8 cellular contexts compared by ENCODE assay signal in the genomic region with DNA sequence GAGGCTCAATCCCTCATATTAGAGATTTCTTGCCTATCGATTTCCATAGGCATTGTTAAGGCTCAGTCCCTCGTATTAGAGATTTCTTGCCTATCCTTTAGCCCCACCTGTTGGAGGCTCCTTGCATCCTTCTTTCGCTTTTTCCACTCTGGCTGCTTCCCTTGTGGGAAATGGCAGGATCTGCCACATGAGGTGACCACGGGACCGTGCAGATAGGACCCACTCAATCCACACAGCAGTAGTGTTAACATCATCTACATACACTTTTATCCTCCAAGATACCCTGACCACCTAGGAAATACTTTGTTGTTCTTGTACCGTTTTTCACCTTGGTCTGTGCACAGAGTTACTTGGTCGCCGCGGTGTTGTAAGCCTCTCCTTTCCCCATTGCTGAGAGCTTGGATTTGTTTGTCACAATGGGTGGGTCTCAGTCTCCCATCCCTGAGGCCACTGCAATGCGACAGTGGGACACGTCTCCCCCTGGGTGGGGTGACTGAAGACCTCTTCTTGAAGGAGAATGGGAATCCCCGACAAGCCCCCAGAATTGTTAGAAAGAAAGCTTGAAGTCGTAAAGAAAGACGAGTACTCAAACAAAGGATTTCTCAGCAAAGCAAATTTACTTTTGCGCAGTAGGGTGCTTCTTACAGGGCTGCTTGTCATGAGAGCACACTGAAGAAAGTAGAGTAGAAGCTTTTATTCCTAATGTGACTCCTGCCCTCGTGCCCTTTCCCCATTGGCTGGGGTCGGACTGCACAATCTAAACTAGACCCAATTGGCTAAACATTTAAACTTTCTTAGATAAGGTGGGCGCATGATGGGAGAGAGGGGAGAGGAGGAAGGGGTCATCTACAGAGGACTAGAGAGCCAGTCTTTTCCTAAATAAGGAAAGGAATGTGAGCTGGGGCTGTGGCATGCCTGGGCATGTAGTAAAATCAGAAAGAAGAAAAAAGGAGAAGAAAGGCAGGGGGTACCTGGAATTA. TPM values are rescaled to one million over a fixed set of nuclear protein-coding genes. Genes with fewer than 3 reads are reported as not detected.
DNase-seq lines count a peak whose midpoint lies in the region; ATAC-seq, FAIRE-seq and TF ChIP-seq lines count a peak whose summit lies in the region.

No MANE protein-coding gene starts in this region.

- no peaks in the 10 kb centered on the region for H4K20me1 ChIP-seq in HepG2 (ENCODE audit: insufficient read depth, low read length)

- DNase-seq in Daoy (ENCODE audit: low read depth) (peak; percentile 62), bronchial epithelial cell (ENCODE audit: low read depth) (peak; percentile 42), HepG2 (ENCODE audit: low spot score) (peak; percentile 32), GM10266 (ENCODE audit: extremely low spot score) (no peak), NCI-H146 (lab: John Stamatoyannopoulos, UW) (no peak)
- no peak for DNase-seq in central memory CD4-positive, alpha-beta T cell

- H3K79me2 ChIP-seq in HepG2 (ENCODE audit: insufficient read depth, low read length) = no peaks in the 10 kb centered on the region

- TF ChIP-seq CTCF in LNCAP (IDR thresholded peaks at IDR 0.05) (peak; percentile 25; the same call in 1 of the 2 replicates), bronchial epithelial cell (IDR thresholded peaks at IDR 0.05; ENCODE audit: insufficient read depth, low read length, severe bottlenecking) (peak; percentile 33), HepG2 (CRISPR knock-in tag; IDR thresholded peaks at IDR 0.05) (peak; percentile 66), GM10266 (IDR thresholded peaks at IDR 0.05; ENCODE audit: control insufficient read depth, insufficient read depth, low read depth, missing control alignments) (no peak)

- 94% methylated on average over 18 of the region's 18 CpGs for WGBS in HepG2 (ENCODE audit: low lambda C conversion rate)

- 0 out of 2 replicates have a peak, but pooled peaks have one; percentile 28 for TF ChIP-seq RAD21 in HepG2 (CRISPR knock-in tag; IDR thresholded peaks at IDR 0.05)

- peak; percentile 86 for ATAC-seq in HepG2
- no peak for ATAC-seq in GM19023 (IDR thresholded peaks at IDR 0.05; ENCODE audit: unreplicated experiment)

- H3K36me3 ChIP-seq in bronchial epithelial cell (ENCODE audit: control insufficient read depth, insufficient read depth, low read length) (no peaks in the 10 kb centered on the region), HepG2 (replicated peaks in 1 of 2; ENCODE audit: control insufficient read depth in 1 of 2, insufficient read depth in 2 of 2, low read length in 2 of 2) (0 out of 5 replicates have a peak, but pooled peaks cover 0 to 2% of the 10 kb centered on the region in 2 experiments)

- no peak overlapping the region for H3K9ac ChIP-seq in HepG2 (ENCODE audit: insufficient read depth, low read depth, low read length)

- POLR2A ChIA-PET in HepG2 (lab: Yijun Ruan, JAX) = no interaction called here

- no peak overlapping the region for H2AFZ ChIP-seq in HepG2 (ENCODE audit: low read length)

- H3K4me3 ChIP-seq in bronchial epithelial cell (ENCODE audit: low read depth, low read length) (no peak overlapping the region), HepG2 (replicated peaks in 1 of 3; ENCODE audit: insufficient read depth in 1 of 3, low read depth in 2 of 3, low read length in 3 of 3) (no peak overlapping the region)

- no peak overlapping the region for H3K27ac ChIP-seq in HepG2 (ENCODE audit: extremely low read length, insufficient read depth, low read length)

- H3K9me3 ChIP-seq in HepG2 (ENCODE audit: low read length) = no peaks in the 10 kb centered on the region

- in situ Hi-C loops in HepG2 (cut with HindIII; ENCODE audit: extremely low pct_ligation_motif_present, low pct_unique_long_range_greater_than_20kb) = loop anchor here (5.0 kb wide), 1 partner anchor 234 kb away; no protein-coding TSS in a partner anchor

- intact Hi-C loops in HepG2 (cut with micrococcal nuclease; ENCODE audit: unreplicated experiment) = loop anchor here (1.0 to 2.0 kb wide), 2 partner anchors 83 to 232 kb away; a partner anchor contains a TSS

- H3K4me2 ChIP-seq in HepG2 (ENCODE audit: low read depth, low read length) = no peak overlapping the region

- peak; percentile 43 for FAIRE-seq in bronchial epithelial cell (lab: Jason Lieb, UNC)
- no peak for FAIRE-seq in HepG2 (lab: Jason Lieb, UNC)

- no TSS peak for BruUV-seq in HepG2 (replicated peaks; lab: Mats Ljungman, UMichigan)

- CTCF ChIA-PET in HepG2 (lab: Yijun Ruan, JAX; ENCODE audit: low intra/inter-chr PET ratio, low total read pairs) = interaction anchor here (1.1 kb wide), 1 partner anchor 232 kb away, joined by 3 read pairs; no protein-coding TSS in a partner anchor

- H3K4me1 ChIP-seq in HepG2 (ENCODE audit: insufficient read depth, low read length) = peaks cover 9% of the 10 kb centered on the region

- TF ChIP-seq EP300 in HepG2 (IDR thresholded peaks at IDR 0.05; ENCODE audit: low read depth in 2 of 2, low read length in 2 of 2) (no peak), HepG2 (CRISPR knock-in tag; IDR thresholded peaks at IDR 0.05; ENCODE audit: borderline replicate concordance) (no peak)

- TF ChIP-seq POLR2A in HepG2 (IDR thresholded peaks at IDR 0.05; ENCODE audit: insufficient read depth in 1 of 2, low read depth in 2 of 2, low read length in 2 of 2) = no peak

- H3K27me3 ChIP-seq in bronchial epithelial cell (ENCODE audit: control insufficient read depth, insufficient read depth, low read length) (no peaks in the 10 kb centered on the region), HepG2 (ENCODE audit: control insufficient read depth in 1 of 2, insufficient read depth in 2 of 2, low read length in 2 of 2) (no peaks in the 10 kb centered on the region)

RNA-seq across cellular contexts. Expression of a gene that starts 19.8 kb away (rescaled TPM):
- 25.6 TPM in 2 replicates for total RNA-seq in Daoy (2014; rRNA removed; shearing (Covaris generic))
- 6.8 and 16.0 TPM in 2 replicates for total RNA-seq in bronchial epithelial cell
- total RNA-seq in HepG2 (2016; rRNA removed; fragmentation: Illumina TruSeq; extraction: Trizol) = 12.3 and 18.5 TPM in 2 replicates
- 3.9 and 4.4 TPM in 2 replicates for total RNA-seq in HepG2 (2016; cell fraction: cytosol; rRNA removed; fragmentation: Illumina TruSeq; extraction: Trizol; ENCODE audit: low read depth)
- 12.4 and 17.3 TPM in 2 replicates for total RNA-seq in HepG2 (2016; cell fraction: insoluble cytoplasmic fraction; rRNA removed; fragmentation: Illumina TruSeq; extraction: Trizol)
- total RNA-seq in HepG2 (2016; cell fraction: membrane; rRNA removed; fragmentation: Illumina TruSeq; extraction: Trizol) = 3.6 and 3.8 TPM in 2 replicates
- 14.3 and 17.7 TPM in 2 replicates for total RNA-seq in HepG2 (2016; cell fraction: nucleus; rRNA removed; fragmentation: Illumina TruSeq; extraction: Trizol)
- polyA plus RNA-seq in HepG2 (2011; rRNA removed) = 2.8 and 4.2 TPM in 2 replicates
- polyA plus RNA-seq in HepG2 (2011; cell fraction: cytosol; rRNA removed) = 1.8 and 2.6 TPM in 2 replicates
- polyA plus RNA-seq in HepG2 (2011; cell fraction: nucleus; rRNA removed) = 1.3 and 1.8 TPM in 2 replicates
- 4.0 and 6.7 TPM in 2 replicates for polyA plus RNA-seq in HepG2 (2012)
- 0.68 and 1.1 TPM in 2 replicates for polyA plus RNA-seq in HepG2 (2016; cell fraction: cytosol; fragmentation: Illumina TruSeq; extraction: Trizol; ENCODE audit: low read depth)
- 15.8 and 16.8 TPM in 2 replicates for polyA plus RNA-seq in HepG2 (2016; cell fraction: insoluble cytoplasmic fraction; fragmentation: Illumina TruSeq; extraction: Trizol; ENCODE audit: low read depth)
- 1.4 and 1.6 TPM in 2 replicates for polyA plus RNA-seq in HepG2 (2016; cell fraction: membrane; fragmentation: Illumina TruSeq; extraction: Trizol; ENCODE audit: low read depth)
- 9.1 TPM in 2 replicates for polyA plus RNA-seq in HepG2 (2016; cell fraction: nucleus; fragmentation: Illumina TruSeq; extraction: Trizol; ENCODE audit: insufficient read depth, low read depth)
- 3.6 and 5.7 TPM in 2 replicates for polyA minus RNA-seq in HepG2 (2011; rRNA and poly(A)+ RNA removed; ENCODE audit: low replicate concordance)
- polyA minus RNA-seq in HepG2 (2011; cell fraction: cytosol; rRNA and poly(A)+ RNA removed) = 2.6 and 4.9 TPM in 2 replicates
- 21.4 and 22.8 TPM in 2 replicates for polyA minus RNA-seq in HepG2 (2011; cell fraction: nucleus; rRNA and poly(A)+ RNA removed)

RNA-seq across cellular contexts. Expression of a gene that starts 29.0 kb away (rescaled TPM):
- total RNA-seq in Daoy (2014; rRNA removed; shearing (Covaris generic)) = 78.0 and 108 TPM in 2 replicates
- 24.2 and 27.6 TPM in 2 replicates for total RNA-seq in bronchial epithelial cell
- 22.9 and 25.2 TPM in 2 replicates for total RNA-seq in HepG2 (2016; rRNA removed; fragmentation: Illumina TruSeq; extraction: Trizol)
- 7.1 and 7.5 TPM in 2 replicates for total RNA-seq in HepG2 (2016; cell fraction: cytosol; rRNA removed; fragmentation: Illumina TruSeq; extraction: Trizol; ENCODE audit: low read depth)
- 22.9 and 28.5 TPM in 2 replicates for total RNA-seq in HepG2 (2016; cell fraction: insoluble cytoplasmic fraction; rRNA removed; fragmentation: Illumina TruSeq; extraction: Trizol)
- 10.3 and 15.0 TPM in 2 replicates for total RNA-seq in HepG2 (2016; cell fraction: membrane; rRNA removed; fragmentation: Illumina TruSeq; extraction: Trizol)
- total RNA-seq in HepG2 (2016; cell fraction: nucleus; rRNA removed; fragmentation: Illumina TruSeq; extraction: Trizol) = 16.3 and 26.5 TPM in 2 replicates
- polyA plus RNA-seq in HepG2 (2011; rRNA removed) = 5.4 and 5.8 TPM in 2 replicates
- polyA plus RNA-seq in HepG2 (2011; cell fraction: cytosol; rRNA removed) = 3.4 and 5.1 TPM in 2 replicates
- polyA plus RNA-seq in HepG2 (2011; cell fraction: nucleus; rRNA removed) = 5.6 and 6.9 TPM in 2 replicates
- polyA plus RNA-seq in HepG2 (2012) = 14.1 and 15.6 TPM in 2 replicates
- polyA plus RNA-seq in HepG2 (2016; cell fraction: cytosol; fragmentation: Illumina TruSeq; extraction: Trizol; ENCODE audit: low read depth) = 2.0 and 3.2 TPM in 2 replicates
- 20.3 and 21.6 TPM in 2 replicates for polyA plus RNA-seq in HepG2 (2016; cell fraction: insoluble cytoplasmic fraction; fragmentation: Illumina TruSeq; extraction: Trizol; ENCODE audit: low read depth)
- 3.5 and 5.1 TPM in 2 replicates for polyA plus RNA-seq in HepG2 (2016; cell fraction: membrane; fragmentation: Illumina TruSeq; extraction: Trizol; ENCODE audit: low read depth)
- 12.2 and 14.5 TPM in 2 replicates for polyA plus RNA-seq in HepG2 (2016; cell fraction: nucleus; fragmentation: Illumina TruSeq; extraction: Trizol; ENCODE audit: insufficient read depth, low read depth)
- 6.9 and 17.7 TPM in 2 replicates for polyA minus RNA-seq in HepG2 (2011; rRNA and poly(A)+ RNA removed; ENCODE audit: low replicate concordance)
- 11.3 and 15.9 TPM in 2 replicates for polyA minus RNA-seq in HepG2 (2011; cell fraction: cytosol; rRNA and poly(A)+ RNA removed)
- 30.4 and 30.7 TPM in 2 replicates for polyA minus RNA-seq in HepG2 (2011; cell fraction: nucleus; rRNA and poly(A)+ RNA removed)

RNA-seq across cellular contexts. Expression of a gene that starts 29.5 kb away (rescaled TPM):
- total RNA-seq in Daoy (2014; rRNA removed; shearing (Covaris generic)) = not detected in 2 replicates
- not detected in 2 replicates for total RNA-seq in bronchial epithelial cell
- not detected in 2 replicates for total RNA-seq in HepG2 (2016; rRNA removed; fragmentation: Illumina TruSeq; extraction: Trizol)
- not detected in 2 replicates for total RNA-seq in HepG2 (2016; cell fraction: cytosol; rRNA removed; fragmentation: Illumina TruSeq; extraction: Trizol; ENCODE audit: low read depth)
- total RNA-seq in HepG2 (2016; cell fraction: insoluble cytoplasmic fraction; rRNA removed; fragmentation: Illumina TruSeq; extraction: Trizol) = not detected in 2 replicates
- not detected in 2 replicates for total RNA-seq in HepG2 (2016; cell fraction: membrane; rRNA removed; fragmentation: Illumina TruSeq; extraction: Trizol)
- not detected in 2 replicates for total RNA-seq in HepG2 (2016; cell fraction: nucleus; rRNA removed; fragmentation: Illumina TruSeq; extraction: Trizol)
- not detected in 2 replicates for polyA plus RNA-seq in HepG2 (2011; rRNA removed)
- polyA plus RNA-seq in HepG2 (2011; cell fraction: cytosol; rRNA removed) = not detected in 2 replicates
- not detected in 2 replicates for polyA plus RNA-seq in HepG2 (2011; cell fraction: nucleus; rRNA removed)
- polyA plus RNA-seq in HepG2 (2012) = not detected in 2 replicates
- not detected in 2 replicates for polyA plus RNA-seq in HepG2 (2016; cell fraction: cytosol; fragmentation: Illumina TruSeq; extraction: Trizol; ENCODE audit: low read depth)
- polyA plus RNA-seq in HepG2 (2016; cell fraction: insoluble cytoplasmic fraction; fragmentation: Illumina TruSeq; extraction: Trizol; ENCODE audit: low read depth) = not detected in 2 replicates
- polyA plus RNA-seq in HepG2 (2016; cell fraction: membrane; fragmentation: Illumina TruSeq; extraction: Trizol; ENCODE audit: low read depth) = not detected in 2 replicates
- not detected in 2 replicates for polyA plus RNA-seq in HepG2 (2016; cell fraction: nucleus; fragmentation: Illumina TruSeq; extraction: Trizol; ENCODE audit: insufficient read depth, low read depth)
- not detected in 2 replicates for polyA minus RNA-seq in HepG2 (2011; rRNA and poly(A)+ RNA removed; ENCODE audit: low replicate concordance)
- not detected in 2 replicates for polyA minus RNA-seq in HepG2 (2011; cell fraction: cytosol; rRNA and poly(A)+ RNA removed)
- polyA minus RNA-seq in HepG2 (2011; cell fraction: nucleus; rRNA and poly(A)+ RNA removed) = not detected in 2 replicates

Comparison
In these comparisons a context has a peak if more than half of its experiments do, and no peak if none do; other contexts are left out.
1. DNase-seq: peak in Daoy (single experiment), bronchial epithelial cell (single experiment) and HepG2 (single experiment); none in GM10266 (single experiment), NCI-H146 (single experiment) and central memory CD4-positive, alpha-beta T cell (single experiment).